In the genomic region with DNA sequence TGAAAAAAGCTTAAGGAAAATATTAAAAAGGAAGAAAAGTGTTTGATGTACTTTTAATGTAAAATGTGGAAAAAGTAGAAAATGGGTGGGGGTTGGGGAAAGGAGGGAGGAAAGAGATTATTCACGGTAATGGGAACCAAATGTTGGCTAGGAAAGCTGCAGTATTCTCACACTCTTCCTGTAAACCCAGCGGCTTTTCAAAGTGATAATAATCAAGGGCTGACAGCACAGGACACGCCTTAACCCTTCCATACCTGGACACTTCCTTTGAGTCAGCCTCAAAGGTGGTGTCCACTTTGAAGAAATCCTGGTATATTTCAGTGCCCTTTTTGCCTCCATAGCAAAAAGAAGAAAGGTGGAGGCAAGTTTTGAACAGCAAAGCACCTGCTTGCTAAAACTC, we compare ENCODE assay signal across 15 cellular contexts.
"Had no signal": no experiment of that assay in that cellular context is flagged by ENCODE, and none has a peak within 500 bp of the region (broad histone marks: within the 10 kb centered on the region; RNA-seq: fewer than 3 reads in every experiment).

No MANE protein-coding gene starts in this region.

- H3K4me3 ChIP-seq: dorsolateral prefrontal cortex, left lung, psoas muscle had no signal

- DNase-seq: activated B cell treated with CpG ODN at 0.5 μM for 24 hours; activated CD4-positive, alpha-beta T cell treated with anti-CD3 and anti-CD28 coated beads, Interleukin-2, amount 50 U/mL, for 1 hour; activated effector memory CD4-positive, alpha-beta T cell treated with anti-CD3 and anti-CD28 coated beads, Interleukin-2, amount 50 U/mL, for 16 hours; activated naive CD8-positive, alpha-beta T cell treated with anti-CD3 and anti-CD28 coated beads for 36 hours; activated T-cell treated with anti-CD3 and anti-CD28 coated beads, Interleukin-2, amount 50 U/mL, for 24 hours; dorsolateral prefrontal cortex; foreskin melanocyte; head of caudate nucleus; left lung; mesendoderm; psoas muscle; stimulated activated CD4-positive, alpha-beta T cell treated with anti-CD3 and anti-CD28 coated beads, Interleukin-12 subunit alpha, Interleukin-12 subunit beta, amount 100 ng/mL, for 4 hours; stimulated activated naive CD4-positive, alpha-beta T cell treated with Interleukin-2 at 50 U/mL for 16 hours; T-helper 17 cell had no signal

- ATAC-seq: left lung, psoas muscle, sciatic nerve, T-helper 17 cell had no signal

- H3K27ac ChIP-seq: dorsolateral prefrontal cortex, left lung, psoas muscle had no signal

- H3K27me3 Mint-ChIP-seq: activated B cell treated with CpG ODN at 0.5 μM for 24 hours; activated naive CD8-positive, alpha-beta T cell treated with anti-CD3 and anti-CD28 coated beads for 36 hours; activated T-cell treated with anti-CD3 and anti-CD28 coated beads, Interleukin-2, amount 50 U/mL, for 24 hours; T-helper 17 cell had no signal

- H3K9me3 ChIP-seq: left lung, psoas muscle had no signal

- H3K4me3 Mint-ChIP-seq: activated B cell treated with CpG ODN at 0.5 μM for 24 hours; activated naive CD8-positive, alpha-beta T cell treated with anti-CD3 and anti-CD28 coated beads for 36 hours; activated T-cell treated with anti-CD3 and anti-CD28 coated beads, Interleukin-2, amount 50 U/mL, for 24 hours; T-helper 17 cell had no signal

- H3K27me3 ChIP-seq: dorsolateral prefrontal cortex, left lung had no signal

- H3K27ac Mint-ChIP-seq: activated B cell treated with CpG ODN at 0.5 μM for 24 hours; activated naive CD8-positive, alpha-beta T cell treated with anti-CD3 and anti-CD28 coated beads for 36 hours; activated T-cell treated with anti-CD3 and anti-CD28 coated beads, Interleukin-2, amount 50 U/mL, for 24 hours; T-helper 17 cell had no signal

- H3K4me1 Mint-ChIP-seq: activated B cell treated with CpG ODN at 0.5 μM for 24 hours, T-helper 17 cell had no signal

- H3K4me1 ChIP-seq: psoas muscle had no signal
